ENCODE assay signal across 8 cellular contexts in genomic region chr21:34367320-34367935, GRCh38. TPM values are rescaled to one million over a fixed set of nuclear protein-coding genes. Genes with fewer than 3 reads are reported as not detected.
DNase-seq lines count a peak whose midpoint lies in the region; ATAC-seq and TF ChIP-seq lines count a peak whose summit lies in the region.

No MANE protein-coding gene starts in this region.

- H3K27ac Mint-ChIP-seq in glutamatergic neuron (ENCODE audit: unreplicated experiment): no peak overlapping the region

- no peak overlapping the region for H3K4me3 Mint-ChIP-seq in glutamatergic neuron (ENCODE audit: unreplicated experiment)

- H3K9me3 ChIP-seq in HUES48 (ENCODE audit: control insufficient read depth, insufficient read depth, low read length): no peaks in the 10 kb centered on the region
- H3K9me3 ChIP-seq in gastrocnemius medialis: no peaks in the 10 kb centered on the region

- intact Hi-C loops in gastrocnemius medialis (cut with DNase I; ENCODE audit: low total_unique reads): no loop called here

- H3K27ac ChIP-seq in HUES48 (ENCODE audit: low read depth, low read length) (peak overlapping the region; percentile 6), gastrocnemius medialis (no peak overlapping the region)

- no peak for TF ChIP-seq POLR2A in gastrocnemius medialis (IDR thresholded peaks at IDR 0.05)

- H3K4me1 ChIP-seq in HUES48 (ENCODE audit: control insufficient read depth, insufficient read depth, low read length) (no peaks in the 10 kb centered on the region), gastrocnemius medialis (no peaks in the 10 kb centered on the region)

- in situ Hi-C loops in gastrocnemius medialis (cut with MboI; ENCODE audit: low sequenced_read_pairs in 4 of 4): no loop called here

- H3K4me3 ChIP-seq in HUES48 (ENCODE audit: low read depth, low read length) (no peak overlapping the region), gastrocnemius medialis (no peak overlapping the region)

- H3K4me1 Mint-ChIP-seq in glutamatergic neuron (ENCODE audit: low read depth, unreplicated experiment): no peaks in the 10 kb centered on the region

- peak; percentile 75 for DNase-seq in DMS53 (lab: John Stamatoyannopoulos, UW)
- DNase-seq in NOMO-1 (lab: John Stamatoyannopoulos, UW; ENCODE audit: unreplicated experiment in 2 of 2): peak; percentile 18 to 61
- peak; percentile 7 for DNase-seq in activated gamma-delta T cell treated with anti-CD3 and anti-CD28 coated beads, Interleukin-2, amount 50 U/mL, for 16 hours (ENCODE audit: low read depth)
- peak; percentile 35 for DNase-seq in glutamatergic neuron
- DNase-seq in gastrocnemius medialis: no peak
- no peak for DNase-seq in cerebellar nuclear complex (lab: John Stamatoyannopoulos, UW)

- TF ChIP-seq CTCF in glutamatergic neuron (IDR thresholded peaks at IDR 0.05; ENCODE audit: partially characterized antibody, unreplicated experiment) (peak; percentile 63), gastrocnemius medialis (IDR thresholded peaks at IDR 0.05 in 4 of 5, conservative IDR thresholded peaks at IDR 0.05 in 1 of 5) (peak in 4 of 5 experiments; percentile 21 to 60 (median 36))

- H3K9ac ChIP-seq in HUES48 (ENCODE audit: low read depth, low read length): no peak overlapping the region

- H3K36me3 Mint-ChIP-seq in glutamatergic neuron (ENCODE audit: unreplicated experiment): no peaks in the 10 kb centered on the region

- ATAC-seq in gastrocnemius medialis: peak in 1 of 2 donors; percentile 39
- no peak for ATAC-seq in GM18907 (IDR thresholded peaks at IDR 0.05; ENCODE audit: unreplicated experiment)

- peaks cover 3% of the 10 kb centered on the region for H3K27me3 Mint-ChIP-seq in glutamatergic neuron (ENCODE audit: unreplicated experiment)

- H3K9me3 Mint-ChIP-seq in glutamatergic neuron (ENCODE audit: unreplicated experiment): no peaks in the 10 kb centered on the region

- H3K36me3 ChIP-seq in HUES48 (ENCODE audit: control insufficient read depth, insufficient read depth, low read length) (no peaks in the 10 kb centered on the region), gastrocnemius medialis (no peaks in the 10 kb centered on the region)

- H3K27me3 ChIP-seq in HUES48 (ENCODE audit: control insufficient read depth, insufficient read depth, low read length) (no peaks in the 10 kb centered on the region), gastrocnemius medialis (no peaks in the 10 kb centered on the region)

RNA-seq across cellular contexts. Expression of gene KCNE2, which starts 3.6 kb away (rescaled TPM):
- total RNA-seq in glutamatergic neuron (ENCODE audit: unreplicated experiment) (not detected), gastrocnemius medialis (not detected)

RNA-seq across cellular contexts. Expression of gene SMIM11, which starts 7.9 kb away (rescaled TPM):
- total RNA-seq in glutamatergic neuron (ENCODE audit: unreplicated experiment) (4.2 TPM), gastrocnemius medialis (1 to 10 TPM in 3 of 4 donors, under 1 TPM in 1; 0.90 to 8.7 (median 3.6) TPM)

RNA-seq across cellular contexts. Expression of gene SMIM34, which starts 56.3 kb away (rescaled TPM):
- total RNA-seq in glutamatergic neuron (ENCODE audit: unreplicated experiment) (not detected), gastrocnemius medialis (not detected)

Comparison
In these comparisons a context has a peak if more than half of its experiments do, and no peak if none do; other contexts are left out.
1. DNase-seq: peak in DMS53 (single experiment), NOMO-1 (2 of 2), activated gamma-delta T cell treated with anti-CD3 and anti-CD28 coated beads, Interleukin-2, amount 50 U/mL, for 16 hours (single experiment) and glutamatergic neuron (single experiment); none in gastrocnemius medialis (0 of 2) and cerebellar nuclear complex (0 of 2).